Comparison of ENCODE assay signal across 6 cellular contexts in the genomic region with DNA sequence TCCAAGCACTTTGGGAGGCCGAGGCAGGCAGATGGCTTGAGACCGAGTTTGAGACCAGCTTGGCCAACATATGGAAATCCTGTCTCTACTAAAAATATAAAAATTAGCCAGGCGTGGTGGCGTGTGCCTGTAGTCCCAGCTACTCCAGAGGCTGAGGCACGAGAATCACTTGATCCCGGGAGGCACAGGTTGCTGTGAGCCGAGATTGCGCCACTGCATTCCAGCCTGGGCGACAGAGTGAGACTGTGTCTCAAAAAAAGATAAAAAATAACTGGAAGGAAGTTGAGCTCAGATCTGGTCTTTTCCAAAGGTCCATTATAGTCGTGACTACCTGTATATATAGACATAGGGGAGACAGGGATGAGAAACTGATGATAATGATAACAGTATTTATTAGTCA. TPM values are rescaled to one million over a fixed set of nuclear protein-coding genes. Genes with fewer than 3 reads are reported as not detected.
"Had no signal": no experiment of that assay in that cellular context is flagged by ENCODE, and none has a peak within 500 bp of the region (broad histone marks: within the 10 kb centered on the region; RNA-seq: fewer than 3 reads in every experiment).

No MANE protein-coding gene starts in this region.

RNA-seq across cellular contexts. Expression of a gene that starts 18.7 kb away (rescaled TPM):
- total RNA-seq: LHCN-M2, RPMI7951 had no signal

RNA-seq across cellular contexts. Expression of a gene that starts 24.0 kb away (rescaled TPM):
- total RNA-seq: HT1080, LHCN-M2, MCF 10A, SK-MEL-5 had no signal

RNA-seq across cellular contexts. Expression of a gene that starts 28.1 kb away (rescaled TPM):
- total RNA-seq: SK-MEL-5 had no signal
- polyA plus RNA-seq: IgD-negative memory B cell had no signal
